Comparison of ENCODE assay signal across 13 cellular contexts in the genomic region with DNA sequence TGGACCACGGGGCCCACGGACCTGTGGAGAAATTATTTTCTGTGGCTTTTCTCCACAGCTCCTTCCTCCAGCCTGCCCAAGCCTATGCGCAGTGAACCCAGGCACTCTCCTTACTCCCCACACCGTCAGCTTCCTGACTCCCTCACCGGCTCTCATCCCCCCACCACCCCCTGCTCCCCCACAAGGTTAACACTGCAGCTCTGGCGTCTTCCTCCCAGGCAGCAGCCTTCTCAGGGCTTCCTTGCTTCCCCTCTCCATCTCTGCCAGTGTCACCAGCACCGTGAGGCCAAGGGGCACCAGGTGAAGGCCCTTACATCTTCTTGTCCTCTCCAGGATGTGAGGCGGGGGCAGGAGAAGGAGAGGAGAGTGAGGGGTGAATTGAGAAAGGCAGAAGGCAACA.
"Had no signal": no experiment of that assay in that cellular context is flagged by ENCODE, and none has a peak within 500 bp of the region (broad histone marks: within the 10 kb centered on the region; RNA-seq: fewer than 3 reads in every experiment).

No MANE protein-coding gene starts in this region.

- H2AFZ ChIP-seq: parathyroid adenoma had no signal

- H3K36me3 Mint-ChIP-seq: activated naive CD4-positive, alpha-beta T cell treated with anti-CD3 and anti-CD28 coated beads, Interleukin-2, amount 50 U/mL, for 72 hours had no signal

- H3K9ac ChIP-seq: parathyroid adenoma had no signal

- H3K9me3 Mint-ChIP-seq: activated CD4-positive, alpha-beta T cell treated with anti-CD3 and anti-CD28 coated beads, Interleukin-2, amount 10 ng/mL, durations not matched to agents 7 days and 5 days; activated naive CD4-positive, alpha-beta T cell treated with anti-CD3 and anti-CD28 coated beads, Interleukin-2, amount 50 U/mL, for 72 hours; activated T-cell treated with anti-CD3 and anti-CD28 coated beads, Interleukin-2, amount 50 U/mL, for 24 hours had no signal

- H3K4me1 ChIP-seq: parathyroid adenoma had no signal

- H3K79me2 ChIP-seq: parathyroid adenoma had no signal

- H3K9me3 ChIP-seq: esophagus squamous epithelium, left lung had no signal

- H3K36me3 ChIP-seq: esophagus squamous epithelium, left lung had no signal

- H3K27ac Mint-ChIP-seq: activated CD4-positive, alpha-beta T cell treated with anti-CD3 and anti-CD28 coated beads, Interleukin-2, amount 10 ng/mL, durations not matched to agents 7 days and 5 days; activated naive CD4-positive, alpha-beta T cell treated with anti-CD3 and anti-CD28 coated beads, Interleukin-2, amount 50 U/mL, for 72 hours; activated T-cell treated with anti-CD3 and anti-CD28 coated beads, Interleukin-2, amount 50 U/mL, for 24 hours; T-helper 17 cell had no signal

- H3K27me3 ChIP-seq: left lung had no signal

- DNase-seq: activated CD4-positive, alpha-beta T cell treated with anti-CD3 and anti-CD28 coated beads, Interleukin-2, amount 10 ng/mL, durations not matched to agents 7 days and 5 days; activated CD4-positive, CD25-positive, alpha-beta regulatory T cell; activated effector memory CD4-positive, alpha-beta T cell treated with Interleukin-2 at 50 U/mL for 16 hours; activated T-cell treated with anti-CD3 and anti-CD28 coated beads, Interleukin-2, amount 50 U/mL, for 24 hours; esophagus squamous epithelium; foreskin fibroblast; retina; small intestine; T-helper 17 cell had no signal

- FAIRE-seq: islet of Langerhans, small intestine had no signal

- H3K27ac ChIP-seq: parathyroid adenoma had no signal

- H3K4me3 ChIP-seq: esophagus squamous epithelium, left lung had no signal

- H3K4me3 Mint-ChIP-seq: activated CD4-positive, alpha-beta T cell treated with anti-CD3 and anti-CD28 coated beads, Interleukin-2, amount 10 ng/mL, durations not matched to agents 7 days and 5 days; activated T-cell treated with anti-CD3 and anti-CD28 coated beads, Interleukin-2, amount 50 U/mL, for 24 hours had no signal
